9 cellular contexts compared by ENCODE assay signal in genomic region chr13:92321174-92321573, GRCh38.
"Had no signal": no experiment of that assay in that cellular context is flagged by ENCODE, and none has a peak within 500 bp of the region (broad histone marks: within the 10 kb centered on the region; RNA-seq: fewer than 3 reads in every experiment).

No MANE protein-coding gene starts in this region.

- H3K4me1 Mint-ChIP-seq: GM23338, H9 had no signal

- H3K4me3 Mint-ChIP-seq: GM23338, H9, HFFc6 had no signal

- H3K4me3 ChIP-seq: GM23248, GM23338, HAP-1 had no signal

- H3K9me3 Mint-ChIP-seq: GM23338, H9 had no signal

- H3K27ac Mint-ChIP-seq: GM23338, H9, HFFc6 had no signal

- DNase-seq: GM23248, GOT3, H7, H9, HCEC 1CT, HFFc6 had no signal

- ATAC-seq: GM23338, HCT116 had no signal

- H3K27ac ChIP-seq: GM23248 had no signal
